8 cellular contexts compared by ENCODE assay signal in the genomic region with DNA sequence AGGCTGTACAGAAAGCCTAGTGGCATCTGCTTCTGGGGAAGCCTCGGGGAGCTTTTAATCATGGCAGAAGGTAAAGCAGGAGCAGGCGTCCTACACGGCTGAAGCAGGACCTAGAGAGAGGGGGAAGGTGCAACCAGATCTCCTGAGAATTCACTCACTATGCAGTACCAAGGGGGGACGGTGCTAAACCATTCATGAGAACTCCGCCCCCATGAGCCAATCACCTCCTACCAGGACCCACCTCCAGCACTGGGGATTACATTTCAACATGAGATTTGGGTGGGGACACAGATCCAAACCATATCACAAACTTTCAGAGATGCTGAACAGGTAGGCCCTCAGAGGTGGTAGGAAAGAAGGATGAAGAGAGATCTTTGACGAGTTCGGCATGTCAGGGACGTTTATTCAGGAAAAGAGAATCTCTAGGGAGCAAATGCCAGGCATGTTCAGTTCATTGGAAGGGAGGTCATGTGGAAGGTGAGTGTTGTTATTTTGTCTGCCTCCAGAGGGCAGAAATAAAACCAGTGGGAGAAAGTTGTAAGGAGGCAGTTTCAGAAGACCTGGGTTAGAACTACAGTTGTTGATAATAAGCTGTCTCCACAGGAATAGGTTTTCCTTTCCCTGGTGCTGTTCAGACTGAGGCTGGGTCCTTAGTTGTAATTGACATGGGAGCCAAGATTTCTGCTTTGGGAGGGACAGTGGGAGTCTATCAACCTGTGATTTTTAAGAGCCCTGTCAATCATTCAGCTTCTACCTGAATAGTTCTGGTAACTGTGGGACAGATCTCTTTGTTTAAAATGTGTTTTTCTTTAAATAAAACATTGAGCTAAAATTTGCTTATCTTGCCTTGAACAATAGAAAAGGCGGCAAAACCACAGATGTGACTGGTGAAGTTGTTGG. TPM values are rescaled to one million over a fixed set of nuclear protein-coding genes. Genes with fewer than 3 reads are reported as not detected.
DNase-seq lines count a peak whose midpoint lies in the region; ATAC-seq and TF ChIP-seq lines count a peak whose summit lies in the region.

No MANE protein-coding gene starts in this region.

- CTCF ChIA-PET in activated CD4-positive, alpha-beta T cell treated with anti-CD3 and anti-CD28 coated beads, Interleukin-2, amount 10 ng/mL, durations not matched to agents 7 days and 5 days (lab: Charles Lee): interaction anchor here (0.6 to 1.9 kb wide), 14 partner anchors 9 to 630 kb away, joined by 3 to 6 read pairs (median 3); no protein-coding TSS in a partner anchor
- CTCF ChIA-PET in activated CD4-positive, alpha-beta T cell treated with anti-CD3 and anti-CD28 coated beads for 36 hours (lab: Charles Lee): interaction anchor here (0.5 to 1.8 kb wide), 19 partner anchors 10 to 1145 kb away, joined by 3 to 10 read pairs (median 4); partner anchors contain the start of gene ECT2

- DNase-seq in activated CD4-positive, alpha-beta T cell treated with anti-CD3 and anti-CD28 coated beads, Interleukin-2, amount 10 ng/mL, durations not matched to agents 7 days and 5 days: peak; percentile 13
- no peak for DNase-seq in activated CD4-positive, alpha-beta T cell treated with anti-CD3 and anti-CD28 coated beads for 36 hours
- DNase-seq in LNCaP clone FGC (ENCODE audit: low read depth) (no peak), T47D (ENCODE audit: low read depth in 1 of 2, low spot score in 1 of 2) (peak; percentile 57 to 85), mesothelial cell of epicardium (ENCODE audit: low spot score in 2 of 2, unreplicated experiment in 2 of 2) (no peak), KG1 (lab: John Stamatoyannopoulos, UW) (no peak)
- DNase-seq in NK-92 treated with Interleukin-12 subunit alpha and Interleukin-12 subunit beta, amount 100 ng/mL, for 24 hours (lab: John Stamatoyannopoulos, UW): no peak

- TF ChIP-seq CTCF in LNCaP clone FGC (IDR thresholded peaks at IDR 0.05; ENCODE audit: control insufficient read depth, extremely low read depth, insufficient read depth) (peak; percentile 56), mesothelial cell of epicardium (IDR thresholded peaks at IDR 0.05; ENCODE audit: unreplicated experiment) (peak; percentile 22)

- no peak overlapping the region for H3K4me3 Mint-ChIP-seq in activated CD4-positive, alpha-beta T cell treated with anti-CD3 and anti-CD28 coated beads, Interleukin-2, amount 10 ng/mL, durations not matched to agents 7 days and 5 days
- H3K4me3 Mint-ChIP-seq in activated CD4-positive, alpha-beta T cell treated with anti-CD3 and anti-CD28 coated beads for 36 hours: no peak overlapping the region
- no peak overlapping the region for H3K4me3 Mint-ChIP-seq in mesothelial cell of epicardium

- peaks cover 3% of the 10 kb centered on the region for H3K36me3 Mint-ChIP-seq in activated CD4-positive, alpha-beta T cell treated with anti-CD3 and anti-CD28 coated beads, Interleukin-2, amount 10 ng/mL, durations not matched to agents 7 days and 5 days (ENCODE audit: low read depth)
- peaks cover 1% of the 10 kb centered on the region for H3K36me3 Mint-ChIP-seq in activated CD4-positive, alpha-beta T cell treated with anti-CD3 and anti-CD28 coated beads for 36 hours (ENCODE audit: low read depth)
- H3K36me3 Mint-ChIP-seq in mesothelial cell of epicardium: no peaks in the 10 kb centered on the region

- no peak overlapping the region for H3K4me3 ChIP-seq in LNCaP clone FGC (ENCODE audit: low read depth, low read length)

- POLR2A ChIA-PET in activated CD4-positive, alpha-beta T cell treated with anti-CD3 and anti-CD28 coated beads, Interleukin-2, amount 10 ng/mL, durations not matched to agents 7 days and 5 days (lab: Charles Lee): interaction anchor here (1.0 kb wide), 1 partner anchor 306 kb away, joined by 3 read pairs; no protein-coding TSS in a partner anchor
- POLR2A ChIA-PET in activated CD4-positive, alpha-beta T cell treated with anti-CD3 and anti-CD28 coated beads for 36 hours (lab: Charles Lee): no interaction called here

- peaks cover 5% of the 10 kb centered on the region for H3K9me3 Mint-ChIP-seq in activated CD4-positive, alpha-beta T cell treated with anti-CD3 and anti-CD28 coated beads, Interleukin-2, amount 10 ng/mL, durations not matched to agents 7 days and 5 days
- H3K9me3 Mint-ChIP-seq in activated CD4-positive, alpha-beta T cell treated with anti-CD3 and anti-CD28 coated beads for 36 hours (ENCODE audit: low read depth): no peaks in the 10 kb centered on the region
- H3K9me3 Mint-ChIP-seq in mesothelial cell of epicardium: peaks cover 10% of the 10 kb centered on the region

- peaks cover 13% of the 10 kb centered on the region for H3K4me1 Mint-ChIP-seq in activated CD4-positive, alpha-beta T cell treated with anti-CD3 and anti-CD28 coated beads, Interleukin-2, amount 10 ng/mL, durations not matched to agents 7 days and 5 days
- peaks cover 9% of the 10 kb centered on the region for H3K4me1 Mint-ChIP-seq in activated CD4-positive, alpha-beta T cell treated with anti-CD3 and anti-CD28 coated beads for 36 hours
- peaks cover 8% of the 10 kb centered on the region for H3K4me1 Mint-ChIP-seq in mesothelial cell of epicardium

- in situ Hi-C loops in T47D (cut with HindIII; ENCODE audit: low pct_unique_long_range_greater_than_20kb, low sequenced_read_pairs): no loop called here

- ATAC-seq in activated CD4-positive, alpha-beta T cell treated with anti-CD3 and anti-CD28 coated beads for 36 hours: no peak
- ATAC-seq in GM18909 (IDR thresholded peaks at IDR 0.05; ENCODE audit: poor library complexity, unreplicated experiment): no peak

- no peak overlapping the region for H3K27ac Mint-ChIP-seq in activated CD4-positive, alpha-beta T cell treated with anti-CD3 and anti-CD28 coated beads, Interleukin-2, amount 10 ng/mL, durations not matched to agents 7 days and 5 days
- no peak overlapping the region for H3K27ac Mint-ChIP-seq in activated CD4-positive, alpha-beta T cell treated with anti-CD3 and anti-CD28 coated beads for 36 hours
- H3K27ac Mint-ChIP-seq in mesothelial cell of epicardium: no peak overlapping the region

- intact Hi-C loops in activated CD4-positive, alpha-beta T cell treated with anti-CD3 and anti-CD28 coated beads for 36 hours (cut with DNase I, micrococcal nuclease): loop anchor here (1.0 to 5.0 kb wide), 3 partner anchors 306 to 712 kb away; no protein-coding TSS in a partner anchor

- peaks cover 4% of the 10 kb centered on the region for H3K27me3 Mint-ChIP-seq in activated CD4-positive, alpha-beta T cell treated with anti-CD3 and anti-CD28 coated beads, Interleukin-2, amount 10 ng/mL, durations not matched to agents 7 days and 5 days
- peaks cover 2% of the 10 kb centered on the region for H3K27me3 Mint-ChIP-seq in activated CD4-positive, alpha-beta T cell treated with anti-CD3 and anti-CD28 coated beads for 36 hours
- H3K27me3 Mint-ChIP-seq in mesothelial cell of epicardium (ENCODE audit: low read depth): no peaks in the 10 kb centered on the region

RNA-seq across cellular contexts. Expression of gene FNDC3B, which starts 4.3 kb away (rescaled TPM):
- 10 to 100 TPM; 13.4 to 15.3 TPM for total RNA-seq in activated CD4-positive, alpha-beta T cell treated with anti-CD3 and anti-CD28 coated beads, Interleukin-2, amount 10 ng/mL, durations not matched to agents 7 days and 5 days
- 10 to 100 TPM; 10.5 to 14.2 TPM for total RNA-seq in activated CD4-positive, alpha-beta T cell treated with anti-CD3 and anti-CD28 coated beads for 36 hours
- 123 to 131 TPM (median 123 TPM) in 3 replicates for total RNA-seq in mesothelial cell of epicardium

Comparison
In these comparisons a context has a peak if more than half of its experiments do, and no peak if none do; other contexts are left out.
1. DNase-seq: peak in activated CD4-positive, alpha-beta T cell treated with anti-CD3 and anti-CD28 coated beads, Interleukin-2, amount 10 ng/mL, durations not matched to agents 7 days and 5 days (single experiment) and T47D (2 of 2); none in activated CD4-positive, alpha-beta T cell treated with anti-CD3 and anti-CD28 coated beads for 36 hours (single experiment), LNCaP clone FGC (single experiment), mesothelial cell of epicardium (0 of 2), NK-92 treated with Interleukin-12 subunit alpha and Interleukin-12 subunit beta, amount 100 ng/mL, for 24 hours (single experiment) and KG1 (single experiment).